Comparison of ENCODE assay signal across 4 cellular contexts in the genomic region with DNA sequence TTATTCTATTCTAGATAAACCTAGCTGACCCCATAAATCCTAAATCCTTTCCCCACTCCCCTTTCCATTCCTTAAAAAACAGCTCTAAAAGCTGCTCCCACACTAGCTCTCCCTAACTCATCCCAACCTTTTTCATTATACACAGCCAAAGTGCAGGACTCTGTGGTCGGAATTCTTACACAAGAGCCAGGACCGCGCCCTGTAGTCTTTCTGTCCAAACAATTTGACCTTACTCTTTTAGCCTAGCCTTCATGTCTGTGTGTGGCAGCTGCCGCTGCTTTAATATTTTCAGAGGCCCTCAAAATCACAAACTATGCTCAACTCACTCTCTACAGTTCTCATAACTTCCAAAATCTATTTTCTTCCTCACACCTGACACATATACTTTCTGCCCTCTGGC. TPM values are rescaled to one million over a fixed set of nuclear protein-coding genes. Genes with fewer than 3 reads are reported as not detected.
"Had no signal": no experiment of that assay in that cellular context is flagged by ENCODE, and none has a peak within 500 bp of the region (broad histone marks: within the 10 kb centered on the region; RNA-seq: fewer than 3 reads in every experiment).

No MANE protein-coding gene starts in this region.

RNA-seq across cellular contexts. Expression of a gene that starts 19.0 kb away (rescaled TPM):
- total RNA-seq: LHCN-M2 had no signal

RNA-seq across cellular contexts. Expression of a gene that starts 59.0 kb away (rescaled TPM):
- total RNA-seq: LHCN-M2, M059J, MCF 10A, NCI-H460 had no signal
